Comparison of ENCODE assay signal across 2 cellular contexts in genomic region chr14:92969470-92970232, GRCh38.
TF ChIP-seq lines count a peak whose summit lies in the region.

No MANE protein-coding gene starts in this region.

TF ChIP-seq in liver, 16 proteins besides CTCF, POLR2A, EP300 and RAD21 (continued from another document):
- TF ChIP-seq ZBTB33 (IDR thresholded peaks at IDR 0.05) (no peak), YY1 (IDR thresholded peaks at IDR 0.05) (peak; percentile 28), HNF4G (IDR thresholded peaks at IDR 0.05) (no peak), ATF3 (IDR thresholded peaks at IDR 0.05) (no peak), JUND (IDR thresholded peaks at IDR 0.05) (no peak), HNF4A (conservative IDR thresholded peaks at IDR 0.05) (peak; percentile 71 to 81), TAF1 (conservative IDR thresholded peaks at IDR 0.05) (no peak), RXRA (IDR thresholded peaks at IDR 0.05) (peak; percentile 75 to 92), REST (IDR thresholded peaks at IDR 0.05) (no peak), NR2F2 (IDR thresholded peaks at IDR 0.05) (no peak), MAX (IDR thresholded peaks at IDR 0.05) (peak; percentile 50), EGR1 (IDR thresholded peaks at IDR 0.05; ENCODE audit: low read depth in 2 of 2) (no peak), FOXA2 (IDR thresholded peaks at IDR 0.05) (no peak), GABPA (IDR thresholded peaks at IDR 0.05 in 1 of 2, conservative IDR thresholded peaks at IDR 0.05 in 1 of 2) (no peak)

TF ChIP-seq in HepG2, 621 proteins besides CTCF, POLR2A, EP300 and RAD21:
- TF ChIP-seq ARID5B (CRISPR knock-in tag; IDR thresholded peaks at IDR 0.05): no peak
- no peak for TF ChIP-seq RORA (CRISPR knock-in tag; IDR thresholded peaks at IDR 0.05)
- TF ChIP-seq SIX4 (CRISPR knock-in tag; IDR thresholded peaks at IDR 0.05): no peak
- no peak for TF ChIP-seq ASH2L (IDR thresholded peaks at IDR 0.05; ENCODE audit: insufficient read length, low read depth, low read length)
- no peak for TF ChIP-seq HNRNPLL (IDR thresholded peaks at IDR 0.05; ENCODE audit: low read depth, low read length, poor library complexity, severe bottlenecking)
- TF ChIP-seq MTA1 (CRISPR knock-in tag; IDR thresholded peaks at IDR 0.05; ENCODE audit: borderline replicate concordance): no peak
- TF ChIP-seq ZFP62 (CRISPR knock-in tag; IDR thresholded peaks at IDR 0.05): no peak
- TF ChIP-seq ZNF576 (CRISPR knock-in tag; IDR thresholded peaks at IDR 0.05): no peak
- no peak for TF ChIP-seq YEATS4 (CRISPR knock-in tag; IDR thresholded peaks at IDR 0.05; ENCODE audit: borderline replicate concordance)
- TF ChIP-seq MXD1 (CRISPR knock-in tag; IDR thresholded peaks at IDR 0.05): no peak
- TF ChIP-seq ZNF331 (CRISPR knock-in tag; IDR thresholded peaks at IDR 0.05): no peak
TF ChIP-seq in HepG2: peak in this region for 0.
